30 cellular contexts compared by ENCODE assay signal in genomic region chr11:123178166-123178565, GRCh38. TPM values are rescaled to one million over a fixed set of nuclear protein-coding genes. Genes with fewer than 3 reads are reported as not detected.
"Had no signal": no experiment of that assay in that cellular context is flagged by ENCODE, and none has a peak within 500 bp of the region (broad histone marks: within the 10 kb centered on the region; RNA-seq: fewer than 3 reads in every experiment).

No MANE protein-coding gene starts in this region.

- H3K36me3 Mint-ChIP-seq: activated CD8-positive, alpha-beta memory T cell treated with anti-CD3 and anti-CD28 coated beads, Interleukin-2, amount 10 ng/mL, durations not matched to agents 7 days and 5 days; activated naive CD4-positive, alpha-beta T cell treated with anti-CD3 and anti-CD28 coated beads, Interleukin-2, amount 50 U/mL, for 24 hours had no signal

- H3K27me3 Mint-ChIP-seq: activated naive CD4-positive, alpha-beta T cell treated with anti-CD3 and anti-CD28 coated beads, Interleukin-2, amount 50 U/mL, for 24 hours had no signal

- H3K4me3 Mint-ChIP-seq: activated CD4-positive, alpha-beta T cell treated with anti-CD3 and anti-CD28 coated beads, Interleukin-2, amount 10 ng/mL, durations not matched to agents 24 days and 14 days; activated CD8-positive, alpha-beta memory T cell treated with anti-CD3 and anti-CD28 coated beads, Interleukin-2, amount 10 ng/mL, durations not matched to agents 7 days and 5 days; activated naive CD4-positive, alpha-beta T cell treated with anti-CD3 and anti-CD28 coated beads, Interleukin-2, amount 50 U/mL, for 24 hours; activated T-cell treated with anti-CD3 and anti-CD28 coated beads, Interleukin-2, amount 50 U/mL, for 24 hours; activated T-helper 1 cell treated with anti-CD3 and anti-CD28 coated beads, Interleukin-12 subunit alpha, Interleukin-12 subunit beta, Interleukin-2, Interleukin-4 antibody, amounts not matched to agents 30 ng/mL and 10 ng/mL and 1 ng/mL, durations not matched to agents 14 hours and 24 hours and 36 hours; T-helper 2 cell treated with Interferon-gamma antibody and Interleukin-4, amounts not matched to agents 5 μg/mL and 100 μg/mL, for 36 hours had no signal

- H3K9me3 ChIP-seq: breast epithelium, MG63, Peyer's patch, SJSA1 had no signal

- H3K27ac Mint-ChIP-seq: activated CD4-positive, alpha-beta T cell treated with anti-CD3 and anti-CD28 coated beads, Interleukin-2, amount 10 ng/mL, durations not matched to agents 24 days and 14 days; activated CD8-positive, alpha-beta memory T cell treated with anti-CD3 and anti-CD28 coated beads, Interleukin-2, amount 10 ng/mL, durations not matched to agents 7 days and 5 days; activated naive CD4-positive, alpha-beta T cell treated with anti-CD3 and anti-CD28 coated beads, Interleukin-2, amount 50 U/mL, for 24 hours; activated T-cell treated with anti-CD3 and anti-CD28 coated beads, Interleukin-2, amount 50 U/mL, for 24 hours; activated T-helper 1 cell treated with anti-CD3 and anti-CD28 coated beads, Interleukin-12 subunit alpha, Interleukin-12 subunit beta, Interleukin-2, Interleukin-4 antibody, amounts not matched to agents 30 ng/mL and 10 ng/mL and 1 ng/mL, durations not matched to agents 14 hours and 24 hours and 36 hours; T-helper 2 cell treated with Interferon-gamma antibody and Interleukin-4, amounts not matched to agents 5 μg/mL and 100 μg/mL, for 36 hours had no signal

- H3K4me1 Mint-ChIP-seq: activated CD4-positive, alpha-beta T cell treated with anti-CD3 and anti-CD28 coated beads, Interleukin-2, amount 10 ng/mL, durations not matched to agents 24 days and 14 days; activated naive CD4-positive, alpha-beta T cell treated with anti-CD3 and anti-CD28 coated beads, Interleukin-2, amount 50 U/mL, for 24 hours had no signal

- DNase-seq: activated CD4-positive, alpha-beta T cell treated with anti-CD3 and anti-CD28 coated beads for 1 hour; activated CD4-positive, alpha-beta T cell treated with anti-CD3 and anti-CD28 coated beads, Interleukin-2, amount 10 ng/mL, durations not matched to agents 24 days and 14 days; activated CD4-positive, alpha-beta T cell treated with anti-CD3 and anti-CD28 coated beads, Interleukin-2, amount 50 U/mL, for 48 hours; activated CD8-positive, alpha-beta memory T cell treated with anti-CD3 and anti-CD28 coated beads, Interleukin-2, amount 10 ng/mL, durations not matched to agents 7 days and 5 days; activated effector memory CD4-positive, alpha-beta T cell treated with Interleukin-2 at 50 U/mL for 16 hours; activated naive CD4-positive, alpha-beta T cell; activated T-cell treated with anti-CD3 and anti-CD28 coated beads, Interleukin-2, amount 50 U/mL, for 24 hours; aorta; caudate nucleus; MG63; NCI-H1105; NCI-H1436; NCI-H1694 treated with DMSO at 0.1 percent for 48 hours; NCI-H2029 treated with DMSO at 0.1 percent for 48 hours; NCI-H345; NCI-H510A; NCI-H526 treated with DMSO at 0.1 percent for 48 hours; NCI-H82; Peyer's patch; Right ventricle myocardium superior; SW 1271 had no signal

- H3K36me3 ChIP-seq: breast epithelium, Peyer's patch had no signal

- ATAC-seq: activated CD8-positive, alpha-beta memory T cell treated with anti-CD3 and anti-CD28 coated beads, Interleukin-2, amount 10 ng/mL, durations not matched to agents 7 days and 5 days; SK-N-SH treated with all-trans-retinoic acid at 6 μM for 48 hours had no signal

- H3K4me2 ChIP-seq: KMS-11 had no signal

- H3K9me3 Mint-ChIP-seq: activated naive CD4-positive, alpha-beta T cell treated with anti-CD3 and anti-CD28 coated beads, Interleukin-2, amount 50 U/mL, for 24 hours; activated T-cell treated with anti-CD3 and anti-CD28 coated beads, Interleukin-2, amount 50 U/mL, for 24 hours; activated T-helper 1 cell treated with anti-CD3 and anti-CD28 coated beads, Interleukin-12 subunit alpha, Interleukin-12 subunit beta, Interleukin-2, Interleukin-4 antibody, amounts not matched to agents 30 ng/mL and 10 ng/mL and 1 ng/mL, durations not matched to agents 14 hours and 24 hours and 36 hours; T-helper 2 cell treated with Interferon-gamma antibody and Interleukin-4, amounts not matched to agents 5 μg/mL and 100 μg/mL, for 36 hours had no signal

- H3K4me1 ChIP-seq: Peyer's patch had no signal

- H3K27me3 ChIP-seq: breast epithelium, MG63, Peyer's patch, SJSA1 had no signal

- H3K4me3 ChIP-seq: breast epithelium, MG63, Peyer's patch, SJSA1 had no signal

- H3K27ac ChIP-seq: breast epithelium, KMS-11, Peyer's patch, RWPE1, SJSA1 had no signal

RNA-seq across cellular contexts. Expression of gene CLMP, which starts 16.9 kb away (rescaled TPM):
- total RNA-seq: activated T-helper 1 cell treated with anti-CD3 and anti-CD28 coated beads, Interleukin-12 subunit alpha, Interleukin-12 subunit beta, Interleukin-2, Interleukin-4 antibody, amounts not matched to agents 30 ng/mL and 10 ng/mL and 1 ng/mL, durations not matched to agents 14 hours and 24 hours and 36 hours; OCI-LY7 had no signal
